ENCODE assay signal across 8 cellular contexts in genomic region chr11:134139873-134140331, GRCh38.
DNase-seq lines count a peak whose midpoint lies in the region; ATAC-seq and TF ChIP-seq lines count a peak whose summit lies in the region.

No MANE protein-coding gene starts in this region.

- H3K4me3 ChIP-seq in fibroblast of lung (replicated peaks in 1 of 4; ENCODE audit: control extremely low read depth in 1 of 4, insufficient read depth in 1 of 4, low read depth in 3 of 4, low read length in 4 of 4) (no peak overlapping the region), tibial nerve (no peak overlapping the region)
- no peak overlapping the region for H3K4me3 ChIP-seq in naive thymus-derived CD4-positive, alpha-beta T cell (ENCODE audit: low read length)

- peak overlapping the region; percentile 21 for H3K4me2 ChIP-seq in fibroblast of lung (ENCODE audit: extremely low read depth, insufficient read depth, low read length)

- peak; percentile 21 to 26 for DNase-seq in activated CD4-positive, alpha-beta T cell treated with anti-CD3 and anti-CD28 coated beads for 24 hours (ENCODE audit: low read depth in 2 of 2)
- DNase-seq in activated CD4-positive, alpha-beta T cell treated with anti-CD3 and anti-CD28 coated beads for 1 hour, result no peak
- DNase-seq in NCI-H446 treated with DMSO at 0.1 percent for 48 hours (lab: John Stamatoyannopoulos, UW) (peak; percentile 85), activated T-cell treated with anti-CD3 and anti-CD28 coated beads for 48 hours (ENCODE audit: low read depth) (peak; percentile 15), fibroblast of lung (ENCODE audit: low read depth in 2 of 2) (peak; percentile 71 to 89), tibial nerve (ENCODE audit: low spot score in 2 of 2) (peak; percentile 52 to 87)
- DNase-seq in naive thymus-derived CD4-positive, alpha-beta T cell, result peak in 7 of 9 donors; percentile 15 to 55 (median 43)

- intact Hi-C loops in naive thymus-derived CD4-positive, alpha-beta T cell (cut with micrococcal nuclease), result loop anchor here (1.0 to 5.0 kb wide), 6 partner anchors 73 to 213 kb away; partner anchors contain the start of gene JAM3 (in 1 of the 2)

- H3K4me1 Mint-ChIP-seq in naive thymus-derived CD4-positive, alpha-beta T cell, result peaks cover 0 to 13% (median 3%) of the 10 kb centered on the region in 7 donors

- TF ChIP-seq EP300 in tibial nerve (IDR thresholded peaks at IDR 0.05), result peak in 1 of 2 donors; percentile 55

- H3K27me3 ChIP-seq in fibroblast of lung (ENCODE audit: control insufficient read depth, insufficient read depth, low read length), result no peaks in the 10 kb centered on the region
- H3K27me3 ChIP-seq in naive thymus-derived CD4-positive, alpha-beta T cell (ENCODE audit: control insufficient read depth in 2 of 2, insufficient read depth in 2 of 2, low read length in 2 of 2), result no peaks in the 10 kb centered on the region
- no peaks in the 10 kb centered on the region for H3K27me3 ChIP-seq in tibial nerve

- POLR2A ChIA-PET in naive thymus-derived CD4-positive, alpha-beta T cell (lab: Charles Lee), result no interaction called here

- no peak overlapping the region for H3K27ac Mint-ChIP-seq in naive thymus-derived CD4-positive, alpha-beta T cell

- H3K27me3 Mint-ChIP-seq in naive thymus-derived CD4-positive, alpha-beta T cell, result peaks cover 0 to under 1% (median 0%) of the 10 kb centered on the region in 5 donors

- no peaks in the 10 kb centered on the region for H4K20me1 ChIP-seq in fibroblast of lung (ENCODE audit: control insufficient read depth, extremely low read depth, insufficient read depth, low read length)

- TF ChIP-seq POLR2A in tibial nerve (IDR thresholded peaks at IDR 0.05), result no peak

- H3K27ac ChIP-seq in fibroblast of lung (ENCODE audit: insufficient read depth, low read length) (no peak overlapping the region), tibial nerve (peak overlapping the region; percentile 4 to 81 (median 56))
- H3K27ac ChIP-seq in naive thymus-derived CD4-positive, alpha-beta T cell (ENCODE audit: low read depth, low read length), result no peak overlapping the region

- CTCF ChIA-PET in naive thymus-derived CD4-positive, alpha-beta T cell (lab: Charles Lee), result interaction anchor here (1.8 to 3.0 kb wide), 3 partner anchors 25 to 212 kb away, joined by 4 to 16 read pairs (median 12); no protein-coding TSS in a partner anchor

- H3K4me1 ChIP-seq in fibroblast of lung (ENCODE audit: control insufficient read depth, extremely low read depth, insufficient read depth, low read length) (no peaks in the 10 kb centered on the region), tibial nerve (peaks cover 0 to 18% (median 0%) of the 10 kb centered on the region in 4 donors)
- H3K4me1 ChIP-seq in naive thymus-derived CD4-positive, alpha-beta T cell (ENCODE audit: control insufficient read depth in 2 of 2, insufficient read depth in 2 of 2, low read length in 2 of 2), result no peaks in the 10 kb centered on the region

- peaks cover 0 to 20% (median 5%) of the 10 kb centered on the region in 5 donors for H3K36me3 Mint-ChIP-seq in naive thymus-derived CD4-positive, alpha-beta T cell

- H3K36me3 ChIP-seq in fibroblast of lung (ENCODE audit: control insufficient read depth, insufficient read depth, low read length) (no peaks in the 10 kb centered on the region), tibial nerve (peaks cover 0 to 28% (median 4%) of the 10 kb centered on the region in 3 donors)
- peaks cover 0 to 6% (median 0%) of the 10 kb centered on the region in 3 experiments for H3K36me3 ChIP-seq in naive thymus-derived CD4-positive, alpha-beta T cell (ENCODE audit: control insufficient read depth in 2 of 3, insufficient read depth in 3 of 3, low read length in 3 of 3)

- peak; percentile 44 for ATAC-seq in HG02885 (IDR thresholded peaks at IDR 0.05; ENCODE audit: poor library complexity, unreplicated experiment)
- peak; percentile 72 for ATAC-seq in naive thymus-derived CD4-positive, alpha-beta T cell

- peaks cover 0 to 4% (median 0%) of the 10 kb centered on the region in 11 donors for H3K9me3 Mint-ChIP-seq in naive thymus-derived CD4-positive, alpha-beta T cell

- H3K79me2 ChIP-seq in fibroblast of lung (ENCODE audit: control insufficient read depth, insufficient read depth, low read length), result no peaks in the 10 kb centered on the region

- no peak overlapping the region for H3K9ac ChIP-seq in fibroblast of lung (ENCODE audit: insufficient read depth, low read length)

- H3K9me3 ChIP-seq in fibroblast of lung (ENCODE audit: control insufficient read depth, insufficient read depth, low read depth, low read length) (no peaks in the 10 kb centered on the region), tibial nerve (no peaks in the 10 kb centered on the region)
- no peaks in the 10 kb centered on the region for H3K9me3 ChIP-seq in naive thymus-derived CD4-positive, alpha-beta T cell (ENCODE audit: control insufficient read depth in 2 of 3, low read length in 3 of 3)

- 40 to 43% methylated on average over 10 of the region's 10 CpGs for WGBS in tibial nerve, 2 donors

- H3K4me3 Mint-ChIP-seq in naive thymus-derived CD4-positive, alpha-beta T cell, result no peak overlapping the region

- peak; percentile 91 to 96 for TF ChIP-seq CTCF in fibroblast of lung (conservative IDR thresholded peaks at IDR 0.05 in 1 of 2, IDR thresholded peaks at IDR 0.05 in 1 of 2; ENCODE audit: low read depth in 1 of 2, low read length in 2 of 2)
- TF ChIP-seq CTCF in tibial nerve (IDR thresholded peaks at IDR 0.05), result peak; percentile 79 to 92 (median 88)

- no peak overlapping the region for H2AFZ ChIP-seq in fibroblast of lung (ENCODE audit: low read length)

Comparison
In these comparisons a context has a peak if more than half of its experiments do, and no peak if none do; other contexts are left out.
1. H3K27ac ChIP-seq: peak in tibial nerve (4 of 4); none in fibroblast of lung (single experiment) and naive thymus-derived CD4-positive, alpha-beta T cell (single experiment).